Comparison of ENCODE assay signal across 12 cellular contexts in genomic region chr12:8788706-8789105, GRCh38. TPM values are rescaled to one million over a fixed set of nuclear protein-coding genes. Genes with fewer than 3 reads are reported as not detected.
DNase-seq lines count a peak whose midpoint lies in the region; ATAC-seq and TF ChIP-seq lines count a peak whose summit lies in the region.
"Not testable (repeated sequence)": the region's sequence is repeated elsewhere in the genome, so short reads cannot be mapped to it uniquely, and the experiment has no call there.
"Had no signal": no experiment of that assay in that cellular context is flagged by ENCODE, and none has a peak within 500 bp of the region (broad histone marks: within the 10 kb centered on the region; RNA-seq: fewer than 3 reads in every experiment).

No MANE protein-coding gene starts in this region.

- not testable (repeated sequence) for TF ChIP-seq CTCF in CD8-positive, alpha-beta T cell (IDR thresholded peaks at IDR 0.05); Loucy (conservative IDR thresholded peaks at IDR 0.05; ENCODE audit: low read length); neural crest cell (conservative IDR thresholded peaks at IDR 0.05)
- peak; percentile 44 for TF ChIP-seq CTCF in endodermal cell (conservative IDR thresholded peaks at IDR 0.05)

- H3F3A ChIP-seq in Loucy (ENCODE audit: low read depth), result not testable (repeated sequence)

- not testable (repeated sequence) for H3K4me1 ChIP-seq in CD8-positive, alpha-beta T cell (ENCODE audit: insufficient read depth, low read length); Loucy (ENCODE audit: insufficient read depth, low read length, poor library complexity, severe bottlenecking); endodermal cell (ENCODE audit: control insufficient read depth, insufficient read depth, low read length)

- not testable (repeated sequence) for H3K9me2 ChIP-seq in Loucy (replicated peaks; ENCODE audit: low read depth, low read length)

- POLR2A ChIA-PET in CD8-positive, alpha-beta T cell (lab: Charles Lee); activated CD4-positive, alpha-beta memory T cell treated with anti-CD3 and anti-CD28 coated beads for 36 hours (lab: Charles Lee): not testable (repeated sequence)

- ATAC-seq in CD8-positive, alpha-beta T cell, result not testable (repeated sequence)

- not testable (repeated sequence) for H3K9me3 ChIP-seq in CD8-positive, alpha-beta T cell (ENCODE audit: low read length); Loucy (ENCODE audit: insufficient read depth, low read depth, low read length)
- peaks cover 37% of the 10 kb centered on the region for H3K9me3 ChIP-seq in endodermal cell (ENCODE audit: control insufficient read depth, low read length)

- H3K4me3 ChIP-seq in CD8-positive, alpha-beta T cell (ENCODE audit: low read depth, low read length), result not testable (repeated sequence)
- H3K4me3 ChIP-seq in Loucy (ENCODE audit: low read length, poor library complexity, severe bottlenecking) (peak overlapping the region; percentile 80), endodermal cell (ENCODE audit: low read length) (peak overlapping the region; percentile 100)

- H3K36me3 Mint-ChIP-seq in CD8-positive, alpha-beta T cell; activated CD4-positive, alpha-beta memory T cell treated with anti-CD3 and anti-CD28 coated beads for 36 hours; activated naive CD4-positive, alpha-beta T cell treated with anti-CD3 and anti-CD28 coated beads, Interleukin-2, amount 50 U/mL, for 24 hours; immature natural killer cell; stimulated activated naive CD8-positive, alpha-beta T cell treated with anti-CD3 and anti-CD28 coated beads, Interleukin-15, Interleukin-2, amounts not matched to agents 100 ng/mL and 50 ng/mL, for 24 hours (ENCODE audit: low read depth): not testable (repeated sequence)
- peaks cover 45% of the 10 kb centered on the region for H3K36me3 Mint-ChIP-seq in endodermal cell (ENCODE audit: low read depth)
- H3K36me3 Mint-ChIP-seq in neural crest cell (ENCODE audit: low read depth), result peaks cover 22% of the 10 kb centered on the region

- peak overlapping the region; percentile 97 for H3K4me2 ChIP-seq in Loucy (ENCODE audit: low read depth, low read length, poor library complexity, severe bottlenecking)

- not testable (repeated sequence) for H3K27me3 ChIP-seq in CD8-positive, alpha-beta T cell (ENCODE audit: insufficient read depth, low read length); Loucy (ENCODE audit: insufficient read depth, low read length, poor library complexity, severe bottlenecking); endodermal cell (ENCODE audit: control insufficient read depth, insufficient read depth, low read length, poor library complexity, severe bottlenecking)

- not testable (repeated sequence) for H3K27ac Mint-ChIP-seq in CD8-positive, alpha-beta T cell; activated CD4-positive, alpha-beta memory T cell treated with anti-CD3 and anti-CD28 coated beads for 36 hours; activated naive CD4-positive, alpha-beta T cell treated with anti-CD3 and anti-CD28 coated beads, Interleukin-2, amount 50 U/mL, for 24 hours; neural crest cell (ENCODE audit: unreplicated experiment); stimulated activated naive CD8-positive, alpha-beta T cell treated with anti-CD3 and anti-CD28 coated beads, Interleukin-15, Interleukin-2, amounts not matched to agents 100 ng/mL and 50 ng/mL, for 24 hours
- H3K27ac Mint-ChIP-seq in endodermal cell (peak overlapping the region; percentile 93), immature natural killer cell (peak overlapping the region in 1 of 6 donors; percentile 64)

- H3K27me3 Mint-ChIP-seq in CD8-positive, alpha-beta T cell (ENCODE audit: low read depth); activated CD4-positive, alpha-beta memory T cell treated with anti-CD3 and anti-CD28 coated beads for 36 hours; activated naive CD4-positive, alpha-beta T cell treated with anti-CD3 and anti-CD28 coated beads, Interleukin-2, amount 50 U/mL, for 24 hours; endodermal cell (ENCODE audit: insufficient read depth); immature natural killer cell (ENCODE audit: low read depth in 3 of 3); stimulated activated naive CD8-positive, alpha-beta T cell treated with anti-CD3 and anti-CD28 coated beads, Interleukin-15, Interleukin-2, amounts not matched to agents 100 ng/mL and 50 ng/mL, for 24 hours: not testable (repeated sequence)
- peaks cover 15% of the 10 kb centered on the region for H3K27me3 Mint-ChIP-seq in neural crest cell (ENCODE audit: low read depth)

- peak overlapping the region; percentile 24; the same call in 1 of the 2 replicates for H2AFZ ChIP-seq in Loucy (ENCODE audit: low read length)

- not testable (repeated sequence) for H3K4me1 Mint-ChIP-seq in CD8-positive, alpha-beta T cell (ENCODE audit: low read depth); activated CD4-positive, alpha-beta memory T cell treated with anti-CD3 and anti-CD28 coated beads for 36 hours (ENCODE audit: low read depth); activated naive CD4-positive, alpha-beta T cell treated with anti-CD3 and anti-CD28 coated beads, Interleukin-2, amount 50 U/mL, for 24 hours; immature natural killer cell; stimulated activated naive CD8-positive, alpha-beta T cell treated with anti-CD3 and anti-CD28 coated beads, Interleukin-15, Interleukin-2, amounts not matched to agents 100 ng/mL and 50 ng/mL, for 24 hours (ENCODE audit: low read depth)
- peaks cover 25% of the 10 kb centered on the region for H3K4me1 Mint-ChIP-seq in endodermal cell
- H3K4me1 Mint-ChIP-seq in neural crest cell, result peaks cover 20% of the 10 kb centered on the region

- not testable (repeated sequence) for H3K36me3 ChIP-seq in CD8-positive, alpha-beta T cell (ENCODE audit: insufficient read depth, low read length); Loucy (ENCODE audit: insufficient read depth, low read length)
- H3K36me3 ChIP-seq in endodermal cell (ENCODE audit: control insufficient read depth, insufficient read depth, low read length), result peaks cover 24% of the 10 kb centered on the region

- H4K20me1 ChIP-seq in Loucy (ENCODE audit: insufficient read depth, low read length, poor library complexity, severe bottlenecking), result not testable (repeated sequence)

- peak overlapping the region; percentile 76 for H3K4me3 Mint-ChIP-seq in CD8-positive, alpha-beta T cell
- peak overlapping the region; percentile 61 for H3K4me3 Mint-ChIP-seq in activated CD4-positive, alpha-beta memory T cell treated with anti-CD3 and anti-CD28 coated beads for 36 hours
- H3K4me3 Mint-ChIP-seq in activated naive CD4-positive, alpha-beta T cell treated with anti-CD3 and anti-CD28 coated beads, Interleukin-2, amount 50 U/mL, for 24 hours, result peak overlapping the region; percentile 51
- peak overlapping the region; percentile 96 for H3K4me3 Mint-ChIP-seq in endodermal cell
- H3K4me3 Mint-ChIP-seq in immature natural killer cell, result peak overlapping the region; percentile 43 to 84 (median 80)
- H3K4me3 Mint-ChIP-seq in neural crest cell, result peak overlapping the region; percentile 88
- H3K4me3 Mint-ChIP-seq in stimulated activated naive CD8-positive, alpha-beta T cell treated with anti-CD3 and anti-CD28 coated beads, Interleukin-15, Interleukin-2, amounts not matched to agents 100 ng/mL and 50 ng/mL, for 24 hours, result peak overlapping the region; percentile 49

- peak in 1 of 7 experiments; percentile 29 for DNase-seq in CD8-positive, alpha-beta T cell
- not testable (repeated sequence) for DNase-seq in activated CD4-positive, alpha-beta memory T cell treated with anti-CD3 and anti-CD28 coated beads for 36 hours; neural crest cell (ENCODE audit: low read depth, low spot score)
- DNase-seq in endodermal cell (peak; percentile 68), immature natural killer cell (peak in 1 of 3 donors; percentile 2)

- peaks cover 30% of the 10 kb centered on the region; the same call in 1 of the 2 replicates for H3K79me2 ChIP-seq in Loucy (ENCODE audit: insufficient read depth, low read length)

- intact Hi-C loops in CD8-positive, alpha-beta T cell (cut with DNase I, micrococcal nuclease); activated CD4-positive, alpha-beta memory T cell treated with anti-CD3 and anti-CD28 coated beads for 36 hours (cut with micrococcal nuclease): not testable (repeated sequence)

- H3K9me3 Mint-ChIP-seq in CD8-positive, alpha-beta T cell; activated CD4-positive, alpha-beta memory T cell treated with anti-CD3 and anti-CD28 coated beads for 36 hours; activated naive CD4-positive, alpha-beta T cell treated with anti-CD3 and anti-CD28 coated beads, Interleukin-2, amount 50 U/mL, for 24 hours; immature natural killer cell; neural crest cell; stimulated activated naive CD8-positive, alpha-beta T cell treated with anti-CD3 and anti-CD28 coated beads, Interleukin-15, Interleukin-2, amounts not matched to agents 100 ng/mL and 50 ng/mL, for 24 hours: not testable (repeated sequence)
- H3K9me3 Mint-ChIP-seq in endodermal cell, result peaks cover 47% of the 10 kb centered on the region

- not testable (repeated sequence) for H3K27ac ChIP-seq in CD8-positive, alpha-beta T cell (ENCODE audit: low read depth, low read length); endodermal cell (ENCODE audit: low read depth, low read length)

- H3K9ac ChIP-seq in Loucy (ENCODE audit: low read depth, low read length, poor library complexity, severe bottlenecking) (peak overlapping the region; percentile 81), endodermal cell (ENCODE audit: extremely low read depth, low read length, poor library complexity, severe bottlenecking) (peak overlapping the region; percentile 95)

- CTCF ChIA-PET in CD8-positive, alpha-beta T cell (lab: Charles Lee); activated CD4-positive, alpha-beta memory T cell treated with anti-CD3 and anti-CD28 coated beads for 36 hours (lab: Charles Lee): not testable (repeated sequence)

- 0 to 4% methylated on average over 8 to 13 of the region's 13 CpGs for WGBS in endodermal cell (ENCODE audit: insufficient coverage in 1 of 2, insufficient read length in 1 of 2), 2 experiments

RNA-seq across cellular contexts. Expression of gene A2ML1, which starts 33.7 kb away (rescaled TPM):
- not detected for total RNA-seq in CD8-positive, alpha-beta T cell
- total RNA-seq in activated CD4-positive, alpha-beta memory T cell treated with anti-CD3 and anti-CD28 coated beads for 36 hours, result not detected
- 10 to 100 TPM in 1 of 2 donors, 1 to 10 TPM in 1; 7.1 to 11.6 TPM for total RNA-seq in endodermal cell
- 1.2 TPM for polyA plus RNA-seq in endodermal cell (2013, experiment 1 of 2)
- polyA plus RNA-seq in endodermal cell (2013, experiment 2 of 2), result 1.1 TPM
- polyA plus RNA-seq in immature natural killer cell, result not detected
- total RNA-seq in neural crest cell, result not detected in 2 replicates
- total RNA-seq: Daoy, dermis microvascular lymphatic vessel endothelial cell, H4, left lung had no signal
